14 cellular contexts compared by ENCODE assay signal in genomic region chr14:102799684-102800562, GRCh38. TPM values are rescaled to one million over a fixed set of nuclear protein-coding genes. Genes with fewer than 3 reads are reported as not detected.
DNase-seq lines count a peak whose midpoint lies in the region; TF ChIP-seq lines count a peak whose summit lies in the region.
"Had no signal": no experiment of that assay in that cellular context is flagged by ENCODE, and none has a peak within 500 bp of the region (broad histone marks: within the 10 kb centered on the region; RNA-seq: fewer than 3 reads in every experiment).

No MANE protein-coding gene starts in this region.

- peak overlapping the region; percentile 6 for H3K27ac Mint-ChIP-seq in T-helper 2 cell treated with Interferon-gamma antibody and Interleukin-4, amounts not matched to agents 5 μg/mL and 100 μg/mL, for 36 hours
- H3K27ac Mint-ChIP-seq in osteocyte (ENCODE audit: unreplicated experiment) (peak overlapping the region; percentile 48), progenitor cell of endocrine pancreas (no peak overlapping the region)

- TF ChIP-seq CTCF in choroid plexus epithelial cell (conservative IDR thresholded peaks at IDR 0.05; ENCODE audit: low read depth, low read length) (no peak), osteocyte (IDR thresholded peaks at IDR 0.05) (no peak), progenitor cell of endocrine pancreas (IDR thresholded peaks at IDR 0.05; ENCODE audit: unreplicated experiment) (no peak)

- no peak overlapping the region for H3K4me3 Mint-ChIP-seq in T-helper 2 cell treated with Interferon-gamma antibody and Interleukin-4, amounts not matched to agents 5 μg/mL and 100 μg/mL, for 36 hours
- H3K4me3 Mint-ChIP-seq in osteocyte (ENCODE audit: unreplicated experiment) (no peak overlapping the region), progenitor cell of endocrine pancreas (ENCODE audit: low read depth) (no peak overlapping the region)

- H3K4me1 Mint-ChIP-seq in T-helper 2 cell treated with Interferon-gamma antibody and Interleukin-4, amounts not matched to agents 5 μg/mL and 100 μg/mL, for 36 hours (ENCODE audit: low read depth): peaks cover 30% of the 10 kb centered on the region
- H3K4me1 Mint-ChIP-seq in osteocyte (ENCODE audit: unreplicated experiment) (peaks cover 34% of the 10 kb centered on the region), progenitor cell of endocrine pancreas (ENCODE audit: low read depth) (peaks cover 8% of the 10 kb centered on the region)

- H3K4me3 ChIP-seq in choroid plexus epithelial cell (ENCODE audit: low read depth, low read length): no peak overlapping the region
- H3K4me3 ChIP-seq: tibial nerve had no signal

- H3K27me3 Mint-ChIP-seq in T-helper 2 cell treated with Interferon-gamma antibody and Interleukin-4, amounts not matched to agents 5 μg/mL and 100 μg/mL, for 36 hours (ENCODE audit: low read depth): no peaks in the 10 kb centered on the region
- H3K27me3 Mint-ChIP-seq in osteocyte (ENCODE audit: unreplicated experiment) (no peaks in the 10 kb centered on the region), progenitor cell of endocrine pancreas (no peaks in the 10 kb centered on the region)

- H3K36me3 Mint-ChIP-seq in T-helper 2 cell treated with Interferon-gamma antibody and Interleukin-4, amounts not matched to agents 5 μg/mL and 100 μg/mL, for 36 hours (ENCODE audit: low read depth): peaks cover 6% of the 10 kb centered on the region
- H3K36me3 Mint-ChIP-seq in osteocyte (ENCODE audit: unreplicated experiment) (peaks cover 2% of the 10 kb centered on the region), progenitor cell of endocrine pancreas (ENCODE audit: insufficient read depth) (peaks cover 1% of the 10 kb centered on the region)

- no peak for DNase-seq in T-helper 2 cell treated with Interferon-gamma antibody and Interleukin-4, amounts not matched to agents 5 μg/mL and 100 μg/mL, for 36 hours (ENCODE audit: low spot score)
- DNase-seq in T-helper 2 cell (no peak), M059J (ENCODE audit: low read depth) (peak; percentile 84), choroid plexus epithelial cell (ENCODE audit: low read depth) (peak; percentile 88), osteocyte (ENCODE audit: extremely low spot score, unreplicated experiment) (no peak), progenitor cell of endocrine pancreas (ENCODE audit: low spot score, unreplicated experiment) (no peak), HT-29 (ENCODE audit: low spot score) (no peak)
- DNase-seq in activated CD8-positive, alpha-beta memory T cell treated with anti-CD3 and anti-CD28 coated beads for 24 hours: no peak
- DNase-seq: 8988T; effector CD8-positive, alpha-beta T cell; islet precursor cell; NCI-H345; posterior cingulate gyrus had no signal

- H3K9me3 Mint-ChIP-seq in T-helper 2 cell treated with Interferon-gamma antibody and Interleukin-4, amounts not matched to agents 5 μg/mL and 100 μg/mL, for 36 hours: no peaks in the 10 kb centered on the region
- no peaks in the 10 kb centered on the region for H3K9me3 Mint-ChIP-seq in osteocyte (ENCODE audit: unreplicated experiment)
- no peaks in the 10 kb centered on the region for H3K9me3 Mint-ChIP-seq in progenitor cell of endocrine pancreas (ENCODE audit: low read depth)

RNA-seq across cellular contexts. Expression of gene TRAF3, which starts 22.7 kb away (rescaled TPM):
- total RNA-seq in M059J (2014; rRNA removed; shearing (Covaris generic)): 12.5 and 16.1 TPM in 2 replicates
- total RNA-seq in osteocyte (15.9 and 18.8 TPM in 2 replicates), progenitor cell of endocrine pancreas (26.3 and 26.6 TPM in 2 replicates)
- total RNA-seq in HT-29 (2014; rRNA removed; shearing (Covaris generic)): 8.7 and 13.5 TPM in 2 replicates

Comparison
In these comparisons a context has a peak if more than half of its experiments do, and no peak if none do; other contexts are left out.
1. DNase-seq: peak in M059J (single experiment) and choroid plexus epithelial cell (single experiment); none in T-helper 2 cell treated with Interferon-gamma antibody and Interleukin-4, amounts not matched to agents 5 μg/mL and 100 μg/mL, for 36 hours (single experiment), T-helper 2 cell (0 of 5), osteocyte (single experiment), progenitor cell of endocrine pancreas (single experiment), HT-29 (single experiment) and activated CD8-positive, alpha-beta memory T cell treated with anti-CD3 and anti-CD28 coated beads for 24 hours (single experiment).